Comparison of ENCODE assay signal across 16 cellular contexts in genomic region chr11:117361432-117361831, GRCh38. TPM values are rescaled to one million over a fixed set of nuclear protein-coding genes. Genes with fewer than 3 reads are reported as not detected.
A peak's percentile ranks its signal among the peaks of the same experiment; 100 is the strongest.
DNase-seq lines count a peak whose midpoint lies in the region; ATAC-seq and TF ChIP-seq lines count a peak whose summit lies in the region.
"Had no signal": no experiment of that assay in that cellular context is flagged by ENCODE, and none has a peak within 500 bp of the region (broad histone marks: within the 10 kb centered on the region; RNA-seq: fewer than 3 reads in every experiment).

No MANE protein-coding gene starts in this region.

- no peak overlapping the region for H3K4me2 ChIP-seq in OCI-LY7 (ENCODE audit: low read length)

- H4K20me1 ChIP-seq in OCI-LY7 (ENCODE audit: insufficient read depth, low read length), result no peaks in the 10 kb centered on the region

- no TSS peak for BruUV-seq in OCI-LY7 (replicated peaks; lab: Mats Ljungman, UMichigan)

- intact Hi-C loops in posterior cingulate gyrus (cut with DNase I), result no loop called here
- intact Hi-C loops in OCI-LY7 (cut with micrococcal nuclease; ENCODE audit: unreplicated experiment), result no loop called here
- intact Hi-C loops in mucosa of descending colon (cut with DNase I, micrococcal nuclease), result no loop called here

- peak; percentile 1 for DNase-seq in D341Med (ENCODE audit: low spot score)
- peak; percentile 8 for DNase-seq in choroid plexus epithelial cell (ENCODE audit: low read depth)
- peak in 6 of 10 donors; percentile 18 to 90 (median 50) for DNase-seq in posterior cingulate gyrus
- no peak for DNase-seq in OCI-LY7 (ENCODE audit: low spot score)
- no peak for DNase-seq in NCI-H1694 (lab: John Stamatoyannopoulos, UW)
- DNase-seq in mucosa of descending colon, result no peak
- DNase-seq in NCI-H187 treated with DMSO at 0.1 percent for 48 hours (lab: John Stamatoyannopoulos, UW), result no peak
- DNase-seq: ACHN; CD4-positive, alpha-beta memory T cell; DMS79 treated with DMSO at 0.1 percent for 48 hours; GF-D8; GOT3; H7; HFFc6 had no signal

- H3K27ac ChIP-seq in OCI-LY7 (ENCODE audit: low read depth, low read length, poor library complexity, severe bottlenecking), result no peak overlapping the region

- no peaks in the 10 kb centered on the region for H3K79me2 ChIP-seq in OCI-LY7 (ENCODE audit: insufficient read depth, low read depth, low read length)

- TF ChIP-seq CTCF in choroid plexus epithelial cell (conservative IDR thresholded peaks at IDR 0.05; ENCODE audit: low read depth, low read length) (no peak), OCI-LY7 (conservative IDR thresholded peaks at IDR 0.05; ENCODE audit: low read length) (no peak), mucosa of descending colon (IDR thresholded peaks at IDR 0.05) (no peak)

- H3K4me1 ChIP-seq in OCI-LY7 (ENCODE audit: insufficient read depth, low read length, poor library complexity, severe bottlenecking), result no peaks in the 10 kb centered on the region
- H3K4me1 ChIP-seq in mucosa of descending colon (ENCODE audit: low read depth), result no peaks in the 10 kb centered on the region

- POLR2A ChIA-PET in OCI-LY7 (lab: Charles Lee), result no interaction called here

- H3K4me3 ChIP-seq in choroid plexus epithelial cell (ENCODE audit: low read depth, low read length), result no peak overlapping the region
- no peak overlapping the region for H3K4me3 ChIP-seq in OCI-LY7 (ENCODE audit: low read depth, low read length, poor library complexity, severe bottlenecking)
- no peak overlapping the region for H3K4me3 ChIP-seq in mucosa of descending colon

- no peaks in the 10 kb centered on the region for H3K9me2 ChIP-seq in OCI-LY7 (ENCODE audit: insufficient read depth, low read length)

- CTCF ChIA-PET in OCI-LY7 (lab: Charles Lee; ENCODE audit: unreplicated experiment), result no interaction called here

- ATAC-seq in mucosa of descending colon, result no peak
- ATAC-seq: HCT116, HepG2 had no signal

- peaks cover 57% of the 10 kb centered on the region for H3K36me3 ChIP-seq in OCI-LY7 (ENCODE audit: insufficient read depth, low read length)
- no peaks in the 10 kb centered on the region for H3K36me3 ChIP-seq in mucosa of descending colon (ENCODE audit: low read depth)

- no peak overlapping the region for H2AFZ ChIP-seq in OCI-LY7 (ENCODE audit: low read length)

- H3K9me3 ChIP-seq in OCI-LY7 (ENCODE audit: low read length) (no peaks in the 10 kb centered on the region), mucosa of descending colon (no peaks in the 10 kb centered on the region)

RNA-seq across cellular contexts. Expression of gene CEP164, which starts 33.8 kb away (rescaled TPM):
- 25.3 and 34.6 TPM in 2 replicates for total RNA-seq in OCI-LY7 (2014; rRNA removed; shearing (Covaris generic))
- total RNA-seq in OCI-LY7 (2022) (41.2 and 48.7 TPM in 2 replicates), mucosa of descending colon (10 to 100 TPM; 13.8 to 26.2 (median 17.3) TPM)

RNA-seq across cellular contexts. Expression of gene BACE1, which starts 45.4 kb away (rescaled TPM):
- 0.03 TPM in 1 of 2 replicates, not detected in the other for total RNA-seq in OCI-LY7 (2014; rRNA removed; shearing (Covaris generic))
- not detected in 2 replicates for total RNA-seq in OCI-LY7 (2022)
- total RNA-seq in mucosa of descending colon, result 10 to 100 TPM in 2 of 3 donors, 1 to 10 TPM in 1; 7.8 to 23.0 (median 10.2) TPM

Comparison
In these comparisons a context has a peak if more than half of its experiments do, and no peak if none do; other contexts are left out.
1. DNase-seq: peak in D341Med (single experiment), choroid plexus epithelial cell (single experiment) and posterior cingulate gyrus (6 of 10); none in OCI-LY7 (single experiment), NCI-H1694 (single experiment), mucosa of descending colon (0 of 3) and NCI-H187 treated with DMSO at 0.1 percent for 48 hours (single experiment).
2. RNA of gene BACE1, which starts 45.4 kb away (total RNA-seq): 7.8 to 23.0 TPM in mucosa of descending colon; 0.03 TPM in OCI-LY7; every median in the first group is over 4 times any median in the second.